Comparison of ENCODE assay signal across 21 cellular contexts in the genomic region with DNA sequence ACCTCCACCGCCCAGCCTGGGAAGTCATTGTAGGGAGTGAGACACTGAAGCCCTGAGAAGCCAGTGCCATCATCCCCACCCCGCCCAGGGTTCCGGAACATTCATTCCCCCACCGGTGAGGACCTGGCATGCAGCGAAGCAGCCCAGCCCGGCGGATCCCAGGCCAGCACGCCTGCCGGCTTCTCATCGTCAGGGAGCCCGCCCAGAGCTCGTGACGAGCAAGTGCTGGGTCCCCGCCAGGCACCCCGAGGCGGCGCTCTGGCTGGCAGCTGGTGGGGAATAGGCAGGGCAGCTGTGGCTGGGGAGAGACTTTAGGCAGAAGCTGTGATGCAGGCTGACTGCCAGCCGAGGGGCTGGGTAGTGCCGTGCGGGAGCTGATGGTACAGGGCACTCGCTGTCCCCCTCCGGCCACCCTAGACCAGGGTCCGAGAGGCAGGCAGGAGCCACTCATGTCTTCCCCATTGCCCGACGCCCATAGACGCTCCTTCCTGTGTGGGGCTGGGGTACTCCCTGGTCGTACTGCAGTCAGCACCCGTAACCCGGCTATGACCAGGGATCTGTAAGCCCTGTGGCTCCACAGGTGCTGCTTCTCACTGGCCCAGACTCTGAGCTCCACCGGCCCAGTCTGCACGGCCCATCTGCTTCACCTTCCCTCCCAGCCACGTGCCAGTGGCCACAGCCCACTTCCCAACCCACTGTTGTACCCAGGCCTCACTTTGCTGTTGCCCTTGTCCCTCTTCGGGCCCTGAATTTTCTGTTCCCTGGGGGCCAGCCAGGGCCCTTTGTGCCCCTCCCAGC. TPM values are rescaled to one million over a fixed set of nuclear protein-coding genes. Genes with fewer than 3 reads are reported as not detected.
A peak's percentile ranks its signal among the peaks of the same experiment; 100 is the strongest.
DNase-seq lines count a peak whose midpoint lies in the region; ATAC-seq, FAIRE-seq and TF ChIP-seq lines count a peak whose summit lies in the region.
"Had no signal": no experiment of that assay in that cellular context is flagged by ENCODE, and none has a peak within 500 bp of the region (broad histone marks: within the 10 kb centered on the region; RNA-seq: fewer than 3 reads in every experiment).

No MANE protein-coding gene starts in this region.

- H3K36me3 Mint-ChIP-seq in T-helper 17 cell (ENCODE audit: low read depth), result peaks cover 4% of the 10 kb centered on the region
- H3K36me3 Mint-ChIP-seq in activated CD4-positive, alpha-beta T cell treated with anti-CD3 and anti-CD28 coated beads for 36 hours (ENCODE audit: low read depth), result peaks cover 2% of the 10 kb centered on the region
- H3K36me3 Mint-ChIP-seq: natural killer cell treated with Interleukin-12 subunit alpha and Interleukin-12 subunit beta and Interleukin-15 and Interleukin-18, amount 100 ng/mL, for 72 hours had no signal

- peaks cover 51% of the 10 kb centered on the region for H3K36me3 ChIP-seq in MG63
- peaks cover 16% of the 10 kb centered on the region for H3K36me3 ChIP-seq in WERI-Rb-1
- peaks cover 0 to 5% of the 10 kb centered on the region in 2 donors for H3K36me3 ChIP-seq in small intestine (ENCODE audit: control insufficient read depth in 2 of 2, insufficient read depth in 2 of 2, low read length in 2 of 2)

- intact Hi-C loops in activated CD4-positive, alpha-beta T cell treated with anti-CD3 and anti-CD28 coated beads for 36 hours (cut with DNase I, micrococcal nuclease), result no loop called here

- TF ChIP-seq CTCF in WERI-Rb-1 (IDR thresholded peaks at IDR 0.05; ENCODE audit: low read depth, low read length), result no peak

- POLR2A ChIA-PET in activated CD4-positive, alpha-beta T cell treated with anti-CD3 and anti-CD28 coated beads for 36 hours (lab: Charles Lee), result no interaction called here

- H3K4me3 Mint-ChIP-seq in T-helper 17 cell, result no peak overlapping the region
- H3K4me3 Mint-ChIP-seq in activated CD4-positive, alpha-beta T cell treated with anti-CD3 and anti-CD28 coated beads for 36 hours, result no peak overlapping the region
- H3K4me3 Mint-ChIP-seq: activated B cell treated with CpG ODN at 0.5 μM for 24 hours; activated CD8-positive, alpha-beta memory T cell treated with anti-CD3 and anti-CD28 coated beads, Interleukin-2, amount 10 ng/mL, durations not matched to agents 7 days and 5 days; natural killer cell treated with Interleukin-12 subunit alpha and Interleukin-12 subunit beta and Interleukin-15 and Interleukin-18, amount 100 ng/mL, for 72 hours had no signal

- no peaks in the 10 kb centered on the region for H3K27me3 ChIP-seq in MG63
- H3K27me3 ChIP-seq in WERI-Rb-1 (ENCODE audit: insufficient read depth, low read depth, severe bottlenecking), result no peaks in the 10 kb centered on the region
- H3K27me3 ChIP-seq in small intestine (ENCODE audit: control insufficient read depth in 2 of 2, insufficient read depth in 2 of 2, low read length in 2 of 2), result no peaks in the 10 kb centered on the region
- H3K27me3 ChIP-seq: body of pancreas had no signal

- no peak overlapping the region for H3K4me3 ChIP-seq in MG63
- no peak overlapping the region for H3K4me3 ChIP-seq in WERI-Rb-1 (ENCODE audit: low read depth, low read length)
- no peak overlapping the region for H3K4me3 ChIP-seq in small intestine (ENCODE audit: low read depth in 1 of 2, low read length in 2 of 2)
- H3K4me3 ChIP-seq: body of pancreas, left ventricle myocardium inferior, tibial artery had no signal

- no peaks in the 10 kb centered on the region for H3K4me1 ChIP-seq in small intestine (ENCODE audit: control insufficient read depth in 2 of 2, insufficient read depth in 1 of 2, low read depth in 1 of 2, low read length in 1 of 2)
- H3K4me1 ChIP-seq: body of pancreas had no signal

- peak overlapping the region; percentile 51 for H3K27ac Mint-ChIP-seq in T-helper 17 cell
- H3K27ac Mint-ChIP-seq in activated CD4-positive, alpha-beta T cell treated with anti-CD3 and anti-CD28 coated beads for 36 hours, result no peak overlapping the region
- H3K27ac Mint-ChIP-seq: activated B cell treated with CpG ODN at 0.5 μM for 24 hours; activated CD8-positive, alpha-beta memory T cell treated with anti-CD3 and anti-CD28 coated beads, Interleukin-2, amount 10 ng/mL, durations not matched to agents 7 days and 5 days; natural killer cell treated with Interleukin-12 subunit alpha and Interleukin-12 subunit beta and Interleukin-15 and Interleukin-18, amount 100 ng/mL, for 72 hours had no signal

- no peaks in the 10 kb centered on the region for H3K9me3 Mint-ChIP-seq in activated CD4-positive, alpha-beta T cell treated with anti-CD3 and anti-CD28 coated beads for 36 hours (ENCODE audit: low read depth)
- H3K9me3 Mint-ChIP-seq: activated B cell treated with CpG ODN at 0.5 μM for 24 hours; natural killer cell treated with Interleukin-12 subunit alpha and Interleukin-12 subunit beta and Interleukin-15 and Interleukin-18, amount 100 ng/mL, for 72 hours had no signal

- DNase-seq in AG08395 (ENCODE audit: low spot score) (peak; percentile 17), MG63 (peak; percentile 85), T-helper 17 cell (no peak), myocyte (ENCODE audit: low read depth) (peak; percentile 94), WERI-Rb-1 (no peak), small intestine (no peak)
- no peak for DNase-seq in activated CD4-positive, alpha-beta T cell treated with anti-CD3 and anti-CD28 coated beads for 36 hours
- DNase-seq: activated B cell treated with CpG ODN at 0.5 μM for 24 hours; activated CD8-positive, alpha-beta memory T cell treated with anti-CD3 and anti-CD28 coated beads, Interleukin-2, amount 10 ng/mL, durations not matched to agents 7 days and 5 days; activated gamma-delta T cell treated with Interleukin-2 at 50 U/mL for 16 hours; body of pancreas; left ventricle myocardium inferior; MV-4-11; NCI-H524; stimulated activated CD4-positive, alpha-beta T cell treated with anti-CD3 and anti-CD28 coated beads, Interleukin-2, amount 100 ng/mL, for 48 hours; stimulated activated CD8-positive, alpha-beta memory T cell treated with anti-CD3 and anti-CD28 coated beads, Interleukin-4, amount 100 ng/mL, for 48 hours; tibial artery had no signal

- H3K27ac ChIP-seq in WERI-Rb-1, result no peak overlapping the region
- no peak overlapping the region for H3K27ac ChIP-seq in small intestine (ENCODE audit: low read depth in 1 of 2, low read length in 1 of 2)
- H3K27ac ChIP-seq: body of pancreas, left ventricle myocardium inferior, tibial artery had no signal

- FAIRE-seq in small intestine (lab: Jason Lieb, UNC), result no peak

- H3K27me3 Mint-ChIP-seq in T-helper 17 cell, result no peaks in the 10 kb centered on the region
- H3K27me3 Mint-ChIP-seq in activated CD4-positive, alpha-beta T cell treated with anti-CD3 and anti-CD28 coated beads for 36 hours, result no peaks in the 10 kb centered on the region
- H3K27me3 Mint-ChIP-seq: activated B cell treated with CpG ODN at 0.5 μM for 24 hours; activated CD8-positive, alpha-beta memory T cell treated with anti-CD3 and anti-CD28 coated beads, Interleukin-2, amount 10 ng/mL, durations not matched to agents 7 days and 5 days; natural killer cell treated with Interleukin-12 subunit alpha and Interleukin-12 subunit beta and Interleukin-15 and Interleukin-18, amount 100 ng/mL, for 72 hours had no signal

- H3K9me3 ChIP-seq in MG63 (no peaks in the 10 kb centered on the region), T-helper 17 cell (ENCODE audit: control insufficient read depth, low read length, poor library complexity, severe bottlenecking) (no peaks in the 10 kb centered on the region), WERI-Rb-1 (ENCODE audit: severe bottlenecking) (no peaks in the 10 kb centered on the region), small intestine (ENCODE audit: control insufficient read depth, low read depth) (no peaks in the 10 kb centered on the region)
- H3K9me3 ChIP-seq: body of pancreas, left ventricle myocardium inferior, tibial artery had no signal

- CTCF ChIA-PET in activated CD4-positive, alpha-beta T cell treated with anti-CD3 and anti-CD28 coated beads for 36 hours (lab: Charles Lee), result no interaction called here

- no peak for ATAC-seq in T-helper 17 cell
- ATAC-seq in activated CD4-positive, alpha-beta T cell treated with anti-CD3 and anti-CD28 coated beads for 36 hours, result no peak
- ATAC-seq in HG03175 (IDR thresholded peaks at IDR 0.05; ENCODE audit: unreplicated experiment), result no peak
- ATAC-seq: activated CD8-positive, alpha-beta memory T cell treated with anti-CD3 and anti-CD28 coated beads, Interleukin-2, amount 10 ng/mL, durations not matched to agents 7 days and 5 days; body of pancreas; natural killer cell treated with Interleukin-12 subunit alpha and Interleukin-12 subunit beta and Interleukin-15 and Interleukin-18, amount 100 ng/mL, for 72 hours; Panc1; right cardiac atrium had no signal

- peaks cover 6% of the 10 kb centered on the region for H3K4me1 Mint-ChIP-seq in T-helper 17 cell
- peaks cover 2% of the 10 kb centered on the region for H3K4me1 Mint-ChIP-seq in activated CD4-positive, alpha-beta T cell treated with anti-CD3 and anti-CD28 coated beads for 36 hours
- H3K4me1 Mint-ChIP-seq: activated B cell treated with CpG ODN at 0.5 μM for 24 hours; activated CD8-positive, alpha-beta memory T cell treated with anti-CD3 and anti-CD28 coated beads, Interleukin-2, amount 10 ng/mL, durations not matched to agents 7 days and 5 days had no signal

- WGBS in small intestine, 3 donors, result 93 to 94% (median 94%) methylated on average over 30 to 33 of the region's 33 CpGs

RNA-seq across cellular contexts. Expression of a gene that starts 24.5 kb away (rescaled TPM):
- total RNA-seq in MG63 (2014; rRNA removed; shearing (Covaris generic); ENCODE audit: low replicate concordance), result not detected in 2 replicates
- total RNA-seq in T-helper 17 cell, result under 1 TPM; 0.32 to 0.39 TPM
- total RNA-seq in myocyte, result 0.05 and 0.16 TPM in 2 replicates
- polyA plus RNA-seq in myocyte (2012), result 0.13 TPM
- total RNA-seq in activated CD4-positive, alpha-beta T cell treated with anti-CD3 and anti-CD28 coated beads for 36 hours, result not detected
- 1 to 10 TPM in 1 of 3 donors, under 1 TPM in 2; 0.27 to 1.8 (median 0.89) TPM for polyA plus RNA-seq in small intestine
- total RNA-seq: activated CD8-positive, alpha-beta memory T cell treated with anti-CD3 and anti-CD28 coated beads, Interleukin-2, amount 10 ng/mL, durations not matched to agents 7 days and 5 days; left ventricle myocardium inferior; right cardiac atrium had no signal

Comparison
In these comparisons a context has a peak if more than half of its experiments do, and no peak if none do; other contexts are left out.
1. DNase-seq: peak in AG08395 (single experiment), MG63 (single experiment) and myocyte (single experiment); none in T-helper 17 cell (0 of 3), activated CD4-positive, alpha-beta T cell treated with anti-CD3 and anti-CD28 coated beads for 36 hours (single experiment), WERI-Rb-1 (single experiment) and small intestine (single experiment).